Comparison of ENCODE assay signal across 8 cellular contexts in genomic region chr2:30336978-30337841, GRCh38.
DNase-seq lines count a peak whose midpoint lies in the region; ATAC-seq and TF ChIP-seq lines count a peak whose summit lies in the region.

No MANE protein-coding gene starts in this region.

- peak overlapping the region; percentile 82 for H3K4me3 ChIP-seq in CD4-positive, CD25-positive, alpha-beta regulatory T cell (ENCODE audit: low read depth, low read length)
- H3K4me3 ChIP-seq in naive thymus-derived CD4-positive, alpha-beta T cell (ENCODE audit: low read length), result peak overlapping the region; percentile 46

- ATAC-seq in CD4-positive, CD25-positive, alpha-beta regulatory T cell (ENCODE audit: low read depth in 2 of 2), result peak; percentile 87 to 89
- peak; percentile 86 for ATAC-seq in GM19397 (IDR thresholded peaks at IDR 0.05; ENCODE audit: unreplicated experiment)
- ATAC-seq in HG03457 (IDR thresholded peaks at IDR 0.05; ENCODE audit: unreplicated experiment), result peak; percentile 74
- ATAC-seq in activated CD8-positive, alpha-beta T cell treated with anti-CD3 and anti-CD28 coated beads for 36 hours, result peak; percentile 76
- peak; percentile 89 for ATAC-seq in naive thymus-derived CD4-positive, alpha-beta T cell

- peak overlapping the region; percentile 81 for H3K27ac ChIP-seq in CD4-positive, CD25-positive, alpha-beta regulatory T cell (ENCODE audit: insufficient read depth, low read length, poor library complexity, severe bottlenecking)
- peak overlapping the region; percentile 71 for H3K27ac ChIP-seq in naive thymus-derived CD4-positive, alpha-beta T cell (ENCODE audit: low read depth, low read length)

- H3K4me3 Mint-ChIP-seq in CD4-positive, CD25-positive, alpha-beta regulatory T cell, result peak overlapping the region; percentile 82 to 90 (median 88)
- peak overlapping the region; percentile 59 for H3K4me3 Mint-ChIP-seq in activated CD8-positive, alpha-beta T cell treated with anti-CD3 and anti-CD28 coated beads for 36 hours
- peak overlapping the region; percentile 69 to 92 (median 85) for H3K4me3 Mint-ChIP-seq in naive thymus-derived CD4-positive, alpha-beta T cell

- peaks cover 64% of the 10 kb centered on the region for H3K4me1 ChIP-seq in CD4-positive, CD25-positive, alpha-beta regulatory T cell (ENCODE audit: control insufficient read depth, insufficient read depth, low read length, poor library complexity, severe bottlenecking)
- peaks cover 60 to 71% of the 10 kb centered on the region in 2 donors for H3K4me1 ChIP-seq in naive thymus-derived CD4-positive, alpha-beta T cell (ENCODE audit: control insufficient read depth in 2 of 2, insufficient read depth in 2 of 2, low read length in 2 of 2)

- peaks cover 47 to 78% (median 59%) of the 10 kb centered on the region in 4 donors for H3K4me1 Mint-ChIP-seq in CD4-positive, CD25-positive, alpha-beta regulatory T cell
- peaks cover 78% of the 10 kb centered on the region for H3K4me1 Mint-ChIP-seq in activated CD8-positive, alpha-beta T cell treated with anti-CD3 and anti-CD28 coated beads for 36 hours (ENCODE audit: low read depth)
- H3K4me1 Mint-ChIP-seq in naive thymus-derived CD4-positive, alpha-beta T cell, result peaks cover 57 to 87% (median 84%) of the 10 kb centered on the region in 7 donors

- peak overlapping the region; percentile 96 to 99 (median 98) for H3K27ac Mint-ChIP-seq in CD4-positive, CD25-positive, alpha-beta regulatory T cell
- peak overlapping the region; percentile 96 for H3K27ac Mint-ChIP-seq in activated CD8-positive, alpha-beta T cell treated with anti-CD3 and anti-CD28 coated beads for 36 hours
- H3K27ac Mint-ChIP-seq in naive thymus-derived CD4-positive, alpha-beta T cell, result peak overlapping the region; percentile 95 to 100 (median 98)

- no peaks in the 10 kb centered on the region for H3K27me3 ChIP-seq in CD4-positive, CD25-positive, alpha-beta regulatory T cell (ENCODE audit: control insufficient read depth, insufficient read depth, low read length)
- no peaks in the 10 kb centered on the region for H3K27me3 ChIP-seq in naive thymus-derived CD4-positive, alpha-beta T cell (ENCODE audit: control insufficient read depth in 2 of 2, insufficient read depth in 2 of 2, low read length in 2 of 2)

- intact Hi-C loops in activated CD8-positive, alpha-beta T cell treated with anti-CD3 and anti-CD28 coated beads for 36 hours (cut with micrococcal nuclease), result loop anchor here (5.0 kb wide), 3 partner anchors 70 to 100 kb away; no protein-coding TSS in a partner anchor
- intact Hi-C loops in naive thymus-derived CD4-positive, alpha-beta T cell (cut with micrococcal nuclease), result loop anchor here (1.0 to 10.0 kb wide), 16 partner anchors 22 to 378 kb away; partner anchors contain the start of genes LBH (in 2 of the 2) and LCLAT1 (in 2 of the 2)

- H3K27me3 Mint-ChIP-seq in CD4-positive, CD25-positive, alpha-beta regulatory T cell, result no peaks in the 10 kb centered on the region
- no peaks in the 10 kb centered on the region for H3K27me3 Mint-ChIP-seq in activated CD8-positive, alpha-beta T cell treated with anti-CD3 and anti-CD28 coated beads for 36 hours
- no peaks in the 10 kb centered on the region for H3K27me3 Mint-ChIP-seq in naive thymus-derived CD4-positive, alpha-beta T cell

- TF ChIP-seq CTCF in activated CD8-positive, alpha-beta T cell treated with anti-CD3 and anti-CD28 coated beads for 36 hours (IDR thresholded peaks at IDR 0.05), result no peak

- CTCF ChIA-PET in activated CD8-positive, alpha-beta T cell treated with anti-CD3 and anti-CD28 coated beads for 36 hours (lab: Charles Lee), result interaction anchor here (0.8 to 4.5 kb wide), 12 partner anchors 12 to 172 kb away, joined by 3 to 22 read pairs (median 4); no protein-coding TSS in a partner anchor
- CTCF ChIA-PET in naive thymus-derived CD4-positive, alpha-beta T cell (lab: Charles Lee), result interaction anchor here (0.5 to 5.3 kb wide), 17 partner anchors 10 to 375 kb away, joined by 3 to 51 read pairs (median 3); partner anchors contain the start of gene LBH

- POLR2A ChIA-PET in activated CD8-positive, alpha-beta T cell treated with anti-CD3 and anti-CD28 coated beads for 36 hours (lab: Charles Lee), result interaction anchor here (0.7 to 2.3 kb wide), 18 partner anchors 14 to 362 kb away, joined by 3 to 13 read pairs (median 3); partner anchors contain the start of gene LBH
- POLR2A ChIA-PET in naive thymus-derived CD4-positive, alpha-beta T cell (lab: Charles Lee), result interaction anchor here (0.8 to 8.9 kb wide), 30 partner anchors 8 to 187 kb away, joined by 3 to 192 read pairs (median 4); partner anchors contain the start of genes LBH and LCLAT1

- H3K9me3 Mint-ChIP-seq in CD4-positive, CD25-positive, alpha-beta regulatory T cell, result peaks cover 0 to 3% (median under 1%) of the 10 kb centered on the region in 7 donors
- peaks cover 10% of the 10 kb centered on the region for H3K9me3 Mint-ChIP-seq in activated CD8-positive, alpha-beta T cell treated with anti-CD3 and anti-CD28 coated beads for 36 hours
- peaks cover 2 to 8% (median 4%) of the 10 kb centered on the region in 11 donors for H3K9me3 Mint-ChIP-seq in naive thymus-derived CD4-positive, alpha-beta T cell

- no peaks in the 10 kb centered on the region for H3K36me3 ChIP-seq in CD4-positive, CD25-positive, alpha-beta regulatory T cell (ENCODE audit: control insufficient read depth, insufficient read depth, low read length)
- H3K36me3 ChIP-seq in naive thymus-derived CD4-positive, alpha-beta T cell (ENCODE audit: control insufficient read depth in 2 of 3, insufficient read depth in 3 of 3, low read length in 3 of 3), result no peaks in the 10 kb centered on the region

- peaks cover 4% of the 10 kb centered on the region for H3K36me3 Mint-ChIP-seq in CD4-positive, CD25-positive, alpha-beta regulatory T cell
- H3K36me3 Mint-ChIP-seq in activated CD8-positive, alpha-beta T cell treated with anti-CD3 and anti-CD28 coated beads for 36 hours (ENCODE audit: low read depth), result peaks cover 10% of the 10 kb centered on the region
- H3K36me3 Mint-ChIP-seq in naive thymus-derived CD4-positive, alpha-beta T cell, result peaks cover 3 to 12% (median 8%) of the 10 kb centered on the region in 5 donors

- DNase-seq in CD4-positive, CD25-positive, alpha-beta regulatory T cell, result peak; percentile 14 to 92 (median 67)
- DNase-seq in activated CD8-positive, alpha-beta T cell treated with anti-CD3 and anti-CD28 coated beads for 36 hours, result peak; percentile 67
- DNase-seq in naive thymus-derived CD4-positive, alpha-beta T cell, result peak; percentile 11 to 74 (median 69)
- DNase-seq in DMS53 (lab: John Stamatoyannopoulos, UW) (no peak), NCI-H1048 (lab: John Stamatoyannopoulos, UW) (no peak), NCI-H1092 treated with DMSO at 0.1 percent for 48 hours (lab: John Stamatoyannopoulos, UW) (no peak)

- H3K9me3 ChIP-seq in CD4-positive, CD25-positive, alpha-beta regulatory T cell (ENCODE audit: control insufficient read depth in 2 of 2, low read length in 2 of 2), result no peaks in the 10 kb centered on the region
- H3K9me3 ChIP-seq in naive thymus-derived CD4-positive, alpha-beta T cell (ENCODE audit: control insufficient read depth in 2 of 3, low read length in 3 of 3), result no peaks in the 10 kb centered on the region

Comparison
In these comparisons a context has a peak if more than half of its experiments do, and no peak if none do; other contexts are left out.
1. DNase-seq: peak in CD4-positive, CD25-positive, alpha-beta regulatory T cell (3 of 3), activated CD8-positive, alpha-beta T cell treated with anti-CD3 and anti-CD28 coated beads for 36 hours (single experiment) and naive thymus-derived CD4-positive, alpha-beta T cell (9 of 9); none in DMS53 (single experiment), NCI-H1048 (single experiment) and NCI-H1092 treated with DMSO at 0.1 percent for 48 hours (single experiment).
2. Peak in every context shown above with its lines, with median percentiles within 50 percentile points of each other: ATAC-seq, H3K27ac Mint-ChIP-seq and H3K4me3 Mint-ChIP-seq.